9 cellular contexts compared by ENCODE assay signal in the genomic region with DNA sequence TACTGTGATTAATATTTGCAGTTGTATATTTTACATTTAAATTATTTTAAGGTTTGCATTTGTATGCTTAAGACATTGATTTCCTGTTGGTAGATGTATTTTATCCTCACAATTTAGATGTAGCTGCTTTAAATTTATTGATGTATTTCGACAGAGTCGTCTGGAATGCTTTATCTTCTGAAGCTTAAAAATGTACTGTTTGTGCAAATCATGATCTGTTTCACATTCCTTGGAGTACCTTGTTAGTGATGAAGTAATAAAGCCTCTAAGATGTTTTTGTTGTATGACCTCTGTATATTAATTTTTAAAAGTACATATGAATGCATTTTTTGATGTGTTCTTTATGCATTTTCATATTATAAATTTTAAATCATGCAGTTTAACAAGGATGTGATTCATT. TPM values are rescaled to one million over a fixed set of nuclear protein-coding genes. Genes with fewer than 3 reads are reported as not detected.
DNase-seq lines count a peak whose midpoint lies in the region; ATAC-seq, FAIRE-seq and TF ChIP-seq lines count a peak whose summit lies in the region.
"Had no signal": no experiment of that assay in that cellular context is flagged by ENCODE, and none has a peak within 500 bp of the region (broad histone marks: within the 10 kb centered on the region; RNA-seq: fewer than 3 reads in every experiment).

No MANE protein-coding gene starts in this region.

- peak overlapping the region; percentile 100 for H3K27ac Mint-ChIP-seq in activated CD4-positive, alpha-beta T cell treated with anti-CD3 and anti-CD28 coated beads, Interleukin-2, amount 10 ng/mL, durations not matched to agents 7 days and 5 days
- peak overlapping the region; percentile 84 for H3K27ac Mint-ChIP-seq in activated naive CD8-positive, alpha-beta T cell treated with anti-CD3 and anti-CD28 coated beads, Interleukin-2, amount 10 ng/mL, durations not matched to agents 7 days and 5 days

- H3K4me3 Mint-ChIP-seq in activated CD4-positive, alpha-beta T cell treated with anti-CD3 and anti-CD28 coated beads, Interleukin-2, amount 10 ng/mL, durations not matched to agents 7 days and 5 days: peak overlapping the region; percentile 80
- H3K4me3 Mint-ChIP-seq in activated naive CD8-positive, alpha-beta T cell treated with anti-CD3 and anti-CD28 coated beads, Interleukin-2, amount 10 ng/mL, durations not matched to agents 7 days and 5 days: peak overlapping the region; percentile 91

- no peak for TF ChIP-seq POLR2A in testis (IDR thresholded peaks at IDR 0.05)

- no peaks in the 10 kb centered on the region for H3K27me3 ChIP-seq in testis

- H3K9me3 ChIP-seq in kidney (ENCODE audit: control insufficient read depth in 1 of 2, low read length in 2 of 2): no peaks in the 10 kb centered on the region
- H3K9me3 ChIP-seq in testis: no peaks in the 10 kb centered on the region

- WGBS in testis, 2 donors: 1 to 2% methylated on average over 2 of the region's 2 CpGs

- no peak for DNase-seq in activated CD4-positive, alpha-beta T cell treated with anti-CD3 and anti-CD28 coated beads, Interleukin-2, amount 10 ng/mL, durations not matched to agents 7 days and 5 days
- DNase-seq in activated CD4-positive, alpha-beta T cell treated with anti-CD3 and anti-CD28 coated beads, Interleukin-2, amount 50 U/mL, for 48 hours: no peak
- no peak for DNase-seq in activated naive CD8-positive, alpha-beta T cell treated with anti-CD3 and anti-CD28 coated beads, Interleukin-2, amount 10 ng/mL, durations not matched to agents 7 days and 5 days
- no peak for DNase-seq in kidney
- no peak for DNase-seq in testis
- DNase-seq in NCI-H1105 treated with DMSO at 0.1 percent for 48 hours (lab: John Stamatoyannopoulos, UW): no peak
- no peak for DNase-seq in activated CD8-positive, alpha-beta memory T cell treated with anti-CD3 and anti-CD28 coated beads, Interleukin-2, amount 50 U/mL, for 4 hours
- DNase-seq: foreskin melanocyte had no signal

- intact Hi-C loops in kidney (cut with DNase I) (no loop called here), testis (cut with DNase I; ENCODE audit: low total_unique reads) (loop anchor here (5.0 kb wide), 1 partner anchor 95 kb away; no protein-coding TSS in a partner anchor)

- no peak for TF ChIP-seq CTCF in kidney (IDR thresholded peaks at IDR 0.05; ENCODE audit: borderline replicate concordance, extremely low read depth, insufficient read depth)
- no peak for TF ChIP-seq CTCF in testis (IDR thresholded peaks at IDR 0.05)

- peaks cover 58% of the 10 kb centered on the region for H3K4me1 Mint-ChIP-seq in activated CD4-positive, alpha-beta T cell treated with anti-CD3 and anti-CD28 coated beads, Interleukin-2, amount 10 ng/mL, durations not matched to agents 7 days and 5 days
- peaks cover 48% of the 10 kb centered on the region for H3K4me1 Mint-ChIP-seq in activated naive CD8-positive, alpha-beta T cell treated with anti-CD3 and anti-CD28 coated beads, Interleukin-2, amount 10 ng/mL, durations not matched to agents 7 days and 5 days

- H3K4me3 ChIP-seq in kidney (ENCODE audit: low read length in 2 of 2) (peak overlapping the region; percentile 80 to 90), testis (peak overlapping the region; percentile 43 to 63)

- peaks cover 0 to 9% of the 10 kb centered on the region in 2 donors for H3K36me3 ChIP-seq in kidney (ENCODE audit: control insufficient read depth in 1 of 2, insufficient read depth in 2 of 2, low read length in 2 of 2)
- no peaks in the 10 kb centered on the region for H3K36me3 ChIP-seq in testis (ENCODE audit: low read depth, missing control alignments)

- H3K27ac ChIP-seq in kidney (ENCODE audit: low read depth in 2 of 2, low read length in 2 of 2): peak overlapping the region; percentile 33 to 98
- peak overlapping the region; percentile 91 to 98 for H3K27ac ChIP-seq in testis

- POLR2A ChIA-PET in activated CD4-positive, alpha-beta T cell treated with anti-CD3 and anti-CD28 coated beads, Interleukin-2, amount 10 ng/mL, durations not matched to agents 7 days and 5 days (lab: Charles Lee): interaction anchor here (1.3 to 4.9 kb wide), 3 partner anchors 17 to 91 kb away, joined by 3 to 56 read pairs (median 12); no protein-coding TSS in a partner anchor
- POLR2A ChIA-PET in activated naive CD8-positive, alpha-beta T cell treated with anti-CD3 and anti-CD28 coated beads, Interleukin-2, amount 10 ng/mL, durations not matched to agents 7 days and 5 days (lab: Charles Lee): interaction anchor here (2.6 to 11.5 kb wide), 5 partner anchors 13 to 91 kb away, joined by 19 to 711 read pairs (median 84); no protein-coding TSS in a partner anchor

- H3K9me3 Mint-ChIP-seq in activated CD4-positive, alpha-beta T cell treated with anti-CD3 and anti-CD28 coated beads, Interleukin-2, amount 10 ng/mL, durations not matched to agents 7 days and 5 days: peaks cover 12% of the 10 kb centered on the region
- no peaks in the 10 kb centered on the region for H3K9me3 Mint-ChIP-seq in activated naive CD8-positive, alpha-beta T cell treated with anti-CD3 and anti-CD28 coated beads, Interleukin-2, amount 10 ng/mL, durations not matched to agents 7 days and 5 days

- no peaks in the 10 kb centered on the region for H3K27me3 Mint-ChIP-seq in activated CD4-positive, alpha-beta T cell treated with anti-CD3 and anti-CD28 coated beads, Interleukin-2, amount 10 ng/mL, durations not matched to agents 7 days and 5 days
- no peaks in the 10 kb centered on the region for H3K27me3 Mint-ChIP-seq in activated naive CD8-positive, alpha-beta T cell treated with anti-CD3 and anti-CD28 coated beads, Interleukin-2, amount 10 ng/mL, durations not matched to agents 7 days and 5 days

- peaks cover 72% of the 10 kb centered on the region for H3K36me3 Mint-ChIP-seq in activated CD4-positive, alpha-beta T cell treated with anti-CD3 and anti-CD28 coated beads, Interleukin-2, amount 10 ng/mL, durations not matched to agents 7 days and 5 days (ENCODE audit: low read depth)
- peaks cover 54% of the 10 kb centered on the region for H3K36me3 Mint-ChIP-seq in activated naive CD8-positive, alpha-beta T cell treated with anti-CD3 and anti-CD28 coated beads, Interleukin-2, amount 10 ng/mL, durations not matched to agents 7 days and 5 days

- no peak for ATAC-seq in activated naive CD8-positive, alpha-beta T cell treated with anti-CD3 and anti-CD28 coated beads, Interleukin-2, amount 10 ng/mL, durations not matched to agents 7 days and 5 days (ENCODE audit: low read depth)
- no peak for ATAC-seq in HG03196 (IDR thresholded peaks at IDR 0.05; ENCODE audit: unreplicated experiment)

- H3K4me1 ChIP-seq in kidney (ENCODE audit: control insufficient read depth in 1 of 2, insufficient read depth in 1 of 2, low read depth in 1 of 2, low read length in 2 of 2) (peaks cover 9 to 26% of the 10 kb centered on the region in 2 donors), testis (peaks cover 31% of the 10 kb centered on the region)

- CTCF ChIA-PET in activated CD4-positive, alpha-beta T cell treated with anti-CD3 and anti-CD28 coated beads, Interleukin-2, amount 10 ng/mL, durations not matched to agents 7 days and 5 days (lab: Charles Lee): interaction anchor here (3.0 kb wide), 1 partner anchor 93 kb away, joined by 26 read pairs; no protein-coding TSS in a partner anchor

- FAIRE-seq in kidney (lab: Jason Lieb, UNC): no peak

- peak overlapping the region; percentile 97 to 100 for H3K9ac ChIP-seq in kidney (ENCODE audit: low read length in 2 of 2)

RNA-seq across cellular contexts. Expression of gene CHD2, which starts 1.9 kb away (rescaled TPM):
- 100 to 1,000 TPM; 129 to 148 TPM for total RNA-seq in activated CD4-positive, alpha-beta T cell treated with anti-CD3 and anti-CD28 coated beads, Interleukin-2, amount 10 ng/mL, durations not matched to agents 7 days and 5 days
- 100 to 1,000 TPM; 218 to 236 TPM for total RNA-seq in activated naive CD8-positive, alpha-beta T cell treated with anti-CD3 and anti-CD28 coated beads, Interleukin-2, amount 10 ng/mL, durations not matched to agents 7 days and 5 days
- total RNA-seq in kidney (137 TPM), testis (100 to 1,000 TPM; 113 to 129 TPM)
- polyA plus RNA-seq in kidney (ENCODE audit: insufficient read depth, low read depth, low replicate concordance) (22.5 TPM), testis (ENCODE audit: insufficient read depth, low read depth, low replicate concordance) (64.5 TPM)
